Comparison of ENCODE assay signal across 1 cellular context in genomic region chr7:28502408-28502807, GRCh38.
TF ChIP-seq lines count a peak whose summit lies in the region.

No MANE protein-coding gene starts in this region.

TF ChIP-seq in GM12878, 131 proteins besides CTCF, POLR2A, EP300 and RAD21 (continued from another document):
- no peak for TF ChIP-seq ZNF687 (IDR thresholded peaks at IDR 0.05)
- TF ChIP-seq IKZF2 (IDR thresholded peaks at IDR 0.05): peak in 1 of 2 experiments; percentile 9; a peak in 1 of 4 replicates
- TF ChIP-seq TARDBP (IDR thresholded peaks at IDR 0.05; ENCODE audit: borderline replicate concordance): no peak
- TF ChIP-seq ZNF24 (IDR thresholded peaks at IDR 0.05): no peak
- no peak for TF ChIP-seq STAT1 (conservative IDR thresholded peaks at IDR 0.05)
- TF ChIP-seq FOXM1 (IDR thresholded peaks at IDR 0.05; ENCODE audit: low read depth, low read length): peak; percentile 12; the same call in 1 of the 2 replicates
- TF ChIP-seq SREBF1 (IDR thresholded peaks at IDR 0.05; ENCODE audit: low read length): no peak
- no peak for TF ChIP-seq EED (IDR thresholded peaks at IDR 0.05; ENCODE audit: low read depth)
- no peak for TF ChIP-seq POLR2AphosphoS5 (IDR thresholded peaks at IDR 0.05; ENCODE audit: low read length)
- no peak for TF ChIP-seq IRF5 (IDR thresholded peaks at IDR 0.05; ENCODE audit: borderline replicate concordance)
- TF ChIP-seq GATAD2B (conservative IDR thresholded peaks at IDR 0.05; ENCODE audit: low read depth): no peak
- TF ChIP-seq SRF (IDR thresholded peaks at IDR 0.05; ENCODE audit: low read depth in 2 of 2, low read length in 2 of 2): no peak
- no peak for TF ChIP-seq RELA (IDR thresholded peaks at IDR 0.05; ENCODE audit: borderline replicate concordance, partially characterized antibody)
- TF ChIP-seq RFX5 (IDR thresholded peaks at IDR 0.05; ENCODE audit: low read depth, low read length): no peak
- TF ChIP-seq SIX5 (IDR thresholded peaks at IDR 0.05; ENCODE audit: low read depth, low read length, severe bottlenecking): no peak
- TF ChIP-seq ZNF217 (IDR thresholded peaks at IDR 0.05): no peak
- no peak for TF ChIP-seq TCF7 (IDR thresholded peaks at IDR 0.05; ENCODE audit: borderline replicate concordance)
- peak; percentile 34; the same call in 1 of the 2 replicates for TF ChIP-seq RUNX3 (IDR thresholded peaks at IDR 0.05; ENCODE audit: low read length)
- TF ChIP-seq ATF7 (IDR thresholded peaks at IDR 0.05; ENCODE audit: low read depth): peak; percentile 91
- no peak for TF ChIP-seq CHD1 (IDR thresholded peaks at IDR 0.05; ENCODE audit: low read depth, low read length)
- no peak for TF ChIP-seq HSF1 (IDR thresholded peaks at IDR 0.05; ENCODE audit: low read depth, low read length)
- no peak for TF ChIP-seq USF1 (IDR thresholded peaks at IDR 0.05; ENCODE audit: borderline replicate concordance, extremely low read length, insufficient read depth, low read depth, low read length)
- TF ChIP-seq MEF2B (IDR thresholded peaks at IDR 0.05; ENCODE audit: partially characterized antibody, poor library complexity, severe bottlenecking): peak; percentile 89
- no peak for TF ChIP-seq SP1 (IDR thresholded peaks at IDR 0.05; ENCODE audit: low read depth, low read length)
- TF ChIP-seq TCF12 (IDR thresholded peaks at IDR 0.05; ENCODE audit: low read depth, low read length): no peak
- TF ChIP-seq MAX (IDR thresholded peaks at IDR 0.05; ENCODE audit: low read depth, low read length): no peak
- TF ChIP-seq DPF2 (IDR thresholded peaks at IDR 0.05): no peak
- TF ChIP-seq GABPA (IDR thresholded peaks at IDR 0.05; ENCODE audit: low read depth): no peak
- TF ChIP-seq CEBPZ (IDR thresholded peaks at IDR 0.05; ENCODE audit: low read depth, low read length): no peak
- peak; percentile 98 for TF ChIP-seq MTA2 (IDR thresholded peaks at IDR 0.05; ENCODE audit: low read depth)
- TF ChIP-seq E4F1 (IDR thresholded peaks at IDR 0.05; ENCODE audit: borderline replicate concordance, partially characterized antibody): no peak
- no peak for TF ChIP-seq SUZ12 (IDR thresholded peaks at IDR 0.05; ENCODE audit: unreplicated experiment)
- TF ChIP-seq CREM (IDR thresholded peaks at IDR 0.05; ENCODE audit: low read depth): no peak
- TF ChIP-seq CBX5 (IDR thresholded peaks at IDR 0.05; ENCODE audit: low read depth): no peak
- TF ChIP-seq IKZF1 (conservative IDR thresholded peaks at IDR 0.05): no peak
- no peak for TF ChIP-seq ZNF622 (IDR thresholded peaks at IDR 0.05)
